14 cellular contexts compared by ENCODE assay signal in the genomic region with DNA sequence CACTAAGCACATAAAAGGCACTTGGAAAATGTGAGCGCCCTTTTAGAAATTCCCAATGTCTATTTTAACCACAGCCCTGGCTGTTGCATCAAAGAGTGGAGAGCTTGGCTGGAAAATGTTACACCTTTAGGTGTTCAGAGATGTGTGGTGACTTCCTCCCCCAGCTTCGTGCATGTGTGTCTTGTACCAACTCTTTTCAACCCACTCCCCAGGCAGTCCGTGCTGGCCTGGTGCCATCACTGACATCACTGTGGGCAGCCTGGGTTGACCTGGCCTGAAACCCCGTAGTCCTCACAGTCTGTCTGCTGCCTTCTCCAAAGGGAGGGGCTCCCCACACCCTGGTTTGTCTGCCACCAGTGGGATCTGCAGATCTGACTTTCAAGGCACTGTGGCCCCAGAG.
A peak's percentile ranks its signal among the peaks of the same experiment; 100 is the strongest.
DNase-seq lines count a peak whose midpoint lies in the region; ATAC-seq and TF ChIP-seq lines count a peak whose summit lies in the region.
"Had no signal": no experiment of that assay in that cellular context is flagged by ENCODE, and none has a peak within 500 bp of the region (broad histone marks: within the 10 kb centered on the region; RNA-seq: fewer than 3 reads in every experiment).

No MANE protein-coding gene starts in this region.

- peaks cover 34 to 59% of the 10 kb centered on the region in 2 donors for H3K4me1 Mint-ChIP-seq in stimulated activated naive B cell treated with anti-CD40 and anti-IgM and Interleukin-4, amounts not matched to agents 10 μg/mL and 1 μg/mL and 100 μg/mL, for 72 hours

- peak; percentile 80 for DNase-seq in activated CD8-positive, alpha-beta memory T cell treated with anti-CD3 and anti-CD28 coated beads for 24 hours
- no peak for DNase-seq in activated CD8-positive, alpha-beta memory T cell treated with anti-CD3 and anti-CD28 coated beads, Interleukin-2, amount 50 U/mL, for 4 hours
- peak; percentile 65 to 72 for DNase-seq in activated T-cell treated with anti-CD3 and anti-CD28 coated beads, Interleukin-2, amount 50 U/mL, for 48 hours
- DNase-seq in left ventricle myocardium superior (peak; percentile 73), body of pancreas (no peak), dedifferentiated amniotic fluid mesenchymal stem cell (ENCODE audit: extremely low spot score) (no peak)
- peak; percentile 72 for DNase-seq in stimulated activated naive B cell treated with anti-CD40 and anti-IgM and Interleukin-4, amounts not matched to agents 10 μg/mL and 1 μg/mL and 100 μg/mL, for 72 hours
- DNase-seq: activated effector memory CD4-positive, alpha-beta T cell treated with anti-CD3 and anti-CD28 coated beads, Interleukin-2, amount 50 U/mL, for 16 hours; cortex of kidney; NCI-H2171; T-helper 9 cell had no signal

- no peak for TF ChIP-seq CTCF in body of pancreas (IDR thresholded peaks at IDR 0.05)

- no peak for TF ChIP-seq POLR2A in body of pancreas (IDR thresholded peaks at IDR 0.05)

- ATAC-seq in left ventricle myocardium superior (peak; percentile 43), GM18873 (IDR thresholded peaks at IDR 0.05; ENCODE audit: low FRiP score, unreplicated experiment) (no peak), body of pancreas (no peak)
- ATAC-seq in stimulated activated naive B cell treated with anti-CD40 and anti-IgM and Interleukin-4, amounts not matched to agents 10 μg/mL and 1 μg/mL and 100 μg/mL, for 72 hours (replicated peaks), result peak; percentile 80 to 81
- ATAC-seq: HCT116 had no signal

- WGBS in body of pancreas, 2 donors, result 53 to 68% methylated on average over 4 of the region's 4 CpGs

- H3K27me3 ChIP-seq in body of pancreas, result no peaks in the 10 kb centered on the region

- peaks cover 16 to 26% of the 10 kb centered on the region in 2 donors for H3K27me3 Mint-ChIP-seq in stimulated activated naive B cell treated with anti-CD40 and anti-IgM and Interleukin-4, amounts not matched to agents 10 μg/mL and 1 μg/mL and 100 μg/mL, for 72 hours

- no peak overlapping the region for H3K4me3 ChIP-seq in body of pancreas
- H3K4me3 ChIP-seq: PC-9 had no signal

- peaks cover 16% of the 10 kb centered on the region in 2 donors for H3K9me3 Mint-ChIP-seq in stimulated activated naive B cell treated with anti-CD40 and anti-IgM and Interleukin-4, amounts not matched to agents 10 μg/mL and 1 μg/mL and 100 μg/mL, for 72 hours

- H3K4me1 ChIP-seq in body of pancreas, result peaks cover 23% of the 10 kb centered on the region

- H3K36me3 ChIP-seq in body of pancreas (replicated peaks in 1 of 2; ENCODE audit: insufficient read depth in 1 of 2, low read depth in 2 of 2), result no peaks in the 10 kb centered on the region

- intact Hi-C loops in left ventricle myocardium superior (cut with micrococcal nuclease), result loop anchor here (10.0 kb wide), 1 partner anchor 67 kb away; no protein-coding TSS in a partner anchor
- intact Hi-C loops in body of pancreas (cut with DNase I), result no loop called here

- H3K4me3 Mint-ChIP-seq in stimulated activated naive B cell treated with anti-CD40 and anti-IgM and Interleukin-4, amounts not matched to agents 10 μg/mL and 1 μg/mL and 100 μg/mL, for 72 hours, result no peak overlapping the region

- peak overlapping the region; percentile 87 for H3K27ac Mint-ChIP-seq in stimulated activated naive B cell treated with anti-CD40 and anti-IgM and Interleukin-4, amounts not matched to agents 10 μg/mL and 1 μg/mL and 100 μg/mL, for 72 hours

- H3K9me3 ChIP-seq in body of pancreas, result peaks cover 0 to 7% (median 0%) of the 10 kb centered on the region in 3 donors

- H3K27ac ChIP-seq in body of pancreas, result no peak overlapping the region
- H3K27ac ChIP-seq: PC-9 had no signal

- peaks cover 3 to 13% of the 10 kb centered on the region in 2 donors for H3K36me3 Mint-ChIP-seq in stimulated activated naive B cell treated with anti-CD40 and anti-IgM and Interleukin-4, amounts not matched to agents 10 μg/mL and 1 μg/mL and 100 μg/mL, for 72 hours

Comparison
In these comparisons a context has a peak if more than half of its experiments do, and no peak if none do; other contexts are left out.
1. DNase-seq: peak in activated CD8-positive, alpha-beta memory T cell treated with anti-CD3 and anti-CD28 coated beads for 24 hours (single experiment), activated T-cell treated with anti-CD3 and anti-CD28 coated beads, Interleukin-2, amount 50 U/mL, for 48 hours (2 of 2), left ventricle myocardium superior (single experiment) and stimulated activated naive B cell treated with anti-CD40 and anti-IgM and Interleukin-4, amounts not matched to agents 10 μg/mL and 1 μg/mL and 100 μg/mL, for 72 hours (single experiment); none in activated CD8-positive, alpha-beta memory T cell treated with anti-CD3 and anti-CD28 coated beads, Interleukin-2, amount 50 U/mL, for 4 hours (single experiment), body of pancreas (0 of 4) and dedifferentiated amniotic fluid mesenchymal stem cell (single experiment).
2. ATAC-seq: peak in left ventricle myocardium superior (single experiment) and stimulated activated naive B cell treated with anti-CD40 and anti-IgM and Interleukin-4, amounts not matched to agents 10 μg/mL and 1 μg/mL and 100 μg/mL, for 72 hours (2 of 2); none in GM18873 (single experiment) and body of pancreas (single experiment).